In the genomic region with DNA sequence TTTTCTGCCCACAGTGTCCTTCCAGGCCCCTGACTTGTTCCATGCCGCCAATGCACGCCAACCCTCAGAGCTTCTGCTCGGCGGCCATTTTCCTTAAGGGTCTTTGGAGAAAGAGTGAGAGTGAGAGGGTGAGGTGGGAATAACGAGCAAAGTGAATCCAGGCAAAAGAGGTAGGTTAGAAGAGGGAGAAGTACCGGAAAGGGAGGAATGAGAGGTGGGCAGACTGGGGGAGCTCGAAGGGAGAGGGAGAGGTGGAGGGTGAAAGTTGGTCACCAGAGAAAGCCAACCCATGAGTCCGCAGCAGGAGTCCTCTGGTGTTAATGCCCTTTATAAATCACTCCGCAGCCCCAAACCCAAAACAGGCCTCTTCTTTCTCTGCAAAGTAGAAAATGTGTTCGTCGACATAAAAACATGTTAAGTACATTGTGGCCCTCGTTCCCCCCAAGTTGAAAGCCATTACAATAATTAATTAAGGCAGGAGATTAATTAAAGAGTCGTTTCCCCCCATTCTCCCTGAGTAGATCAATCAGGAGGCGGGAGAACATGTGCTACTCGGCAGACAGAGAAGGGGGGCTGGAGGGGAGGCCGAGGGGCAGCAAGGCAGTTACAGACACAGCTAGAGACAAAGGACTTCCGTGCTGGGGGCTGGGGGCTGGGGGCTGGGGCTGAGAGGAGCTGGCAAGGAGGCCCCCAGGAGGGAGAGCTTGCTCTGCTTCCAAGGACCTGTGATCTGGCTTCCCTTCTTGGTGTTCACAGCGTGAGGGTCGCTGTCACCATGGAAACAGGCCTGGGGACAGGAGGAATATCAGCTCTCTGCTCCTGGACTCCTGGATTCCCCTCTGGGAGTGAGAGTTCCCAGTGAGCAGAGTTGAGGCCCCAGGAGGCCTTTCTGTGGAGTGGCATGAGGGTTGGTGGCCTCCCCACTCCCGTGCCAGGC, we compare ENCODE assay signal across 21 cellular contexts. TPM values are rescaled to one million over a fixed set of nuclear protein-coding genes. Genes with fewer than 3 reads are reported as not detected.
DNase-seq lines count a peak whose midpoint lies in the region; ATAC-seq, FAIRE-seq and TF ChIP-seq lines count a peak whose summit lies in the region.
"Had no signal": no experiment of that assay in that cellular context is flagged by ENCODE, and none has a peak within 500 bp of the region (broad histone marks: within the 10 kb centered on the region; RNA-seq: fewer than 3 reads in every experiment).

No MANE protein-coding gene starts in this region.

- no peak for ATAC-seq in HG03045 (IDR thresholded peaks at IDR 0.05; ENCODE audit: unreplicated experiment)
- ATAC-seq: stimulated activated naive B cell treated with anti-CD40 and anti-IgM and Interleukin-4, amounts not matched to agents 10 μg/mL and 1 μg/mL and 100 μg/mL, for 72 hours had no signal

- DNase-seq in NCI-H1417 (lab: John Stamatoyannopoulos, UW): peak in 2 of 3 experiments; percentile 37 to 65
- DNase-seq in NCI-H1417 treated with DMSO at 0.1 percent for 48 hours (lab: John Stamatoyannopoulos, UW): no peak
- peak; percentile 27 for DNase-seq in NT2/D1 (ENCODE audit: low read depth, low spot score)
- DNase-seq in osteoblast (ENCODE audit: insufficient read length, low spot score, missing footprints): peak; percentile 61
- DNase-seq in G401 (ENCODE audit: low spot score): no peak
- DNase-seq in frontal cortex (ENCODE audit: low spot score in 2 of 2): no peak
- DNase-seq: effector CD8-positive, alpha-beta T cell; GM23248; NCI-H2029 treated with DMSO at 0.1 percent for 48 hours; NCI-H524 treated with DMSO at 0.1 percent for 48 hours; SIG-M5; stimulated activated naive B cell treated with anti-CD40 and anti-IgM and Interleukin-4, amounts not matched to agents 10 μg/mL and 1 μg/mL and 100 μg/mL, for 72 hours had no signal

- FAIRE-seq in frontal cortex (lab: Jason Lieb, UNC): no peak
- FAIRE-seq: A204.1, keratinocyte had no signal

- H3K9ac ChIP-seq in NT2/D1 (ENCODE audit: insufficient read length, low read depth): no peak overlapping the region
- peak overlapping the region; percentile 27; the same call in 1 of the 2 replicates for H3K9ac ChIP-seq in iPS-20b (ENCODE audit: low read depth, low read length)
- H3K9ac ChIP-seq: GM23248 had no signal

- H3K4me1 ChIP-seq in NT2/D1 (ENCODE audit: insufficient read depth, insufficient read length) (peaks cover 17% of the 10 kb centered on the region), iPS-20b (ENCODE audit: insufficient read depth, low read length) (peaks cover 7% of the 10 kb centered on the region; the same call in 1 of the 2 replicates), osteoblast (ENCODE audit: insufficient read depth, low read length) (no peaks in the 10 kb centered on the region)
- H3K4me1 ChIP-seq: adrenal gland, tibial nerve had no signal

- H3K36me3 ChIP-seq in NT2/D1 (ENCODE audit: insufficient read depth, insufficient read length, low read length): no peaks in the 10 kb centered on the region
- no peaks in the 10 kb centered on the region for H3K36me3 ChIP-seq in iPS-20b (ENCODE audit: insufficient read depth, low read depth, low read length)
- H3K36me3 ChIP-seq in osteoblast (ENCODE audit: insufficient read depth, low read length): no peaks in the 10 kb centered on the region
- H3K36me3 ChIP-seq: adrenal gland, neutrophil, tibial nerve had no signal

- in situ Hi-C loops in G401 (cut with HindIII; ENCODE audit: low sequenced_read_pairs): no loop called here

- H2AFZ ChIP-seq in osteoblast (ENCODE audit: low read length): no peak overlapping the region
- H2AFZ ChIP-seq: GM23248 had no signal

- H3K27ac ChIP-seq in iPS-20b (ENCODE audit: low read length) (no peak overlapping the region), osteoblast (ENCODE audit: low read depth, low read length) (no peak overlapping the region)
- H3K27ac ChIP-seq: adrenal gland, C4-2B, GM23248, HL-60, neutrophil, tibial nerve had no signal

- H3K9me3 ChIP-seq in NT2/D1 (ENCODE audit: insufficient read depth, low read length) (no peaks in the 10 kb centered on the region), iPS-20b (ENCODE audit: insufficient read depth, low read depth, low read length) (no peaks in the 10 kb centered on the region), osteoblast (ENCODE audit: low read depth, low read length) (no peaks in the 10 kb centered on the region)
- H3K9me3 ChIP-seq: adrenal gland, neutrophil, tibial nerve had no signal

- TF ChIP-seq CTCF in osteoblast (IDR thresholded peaks at IDR 0.05; ENCODE audit: extremely low read depth, low read depth, low read length): no peak

- no peak overlapping the region for H3K4me2 ChIP-seq in osteoblast (ENCODE audit: insufficient read depth, low read length)

- H3K27me3 ChIP-seq in NT2/D1 (ENCODE audit: insufficient read depth, insufficient read length) (no peaks in the 10 kb centered on the region), iPS-20b (ENCODE audit: insufficient read depth, low read length) (no peaks in the 10 kb centered on the region; the same call in 1 of the 2 replicates), osteoblast (ENCODE audit: insufficient read depth, low read length) (peaks cover 27% of the 10 kb centered on the region)
- H3K27me3 ChIP-seq: adrenal gland, tibial nerve had no signal

- H4K20me1 ChIP-seq in osteoblast (ENCODE audit: insufficient read depth, low read length): peaks cover 3% of the 10 kb centered on the region

- no peaks in the 10 kb centered on the region for H3K79me2 ChIP-seq in osteoblast (ENCODE audit: insufficient read depth, low read length)

- no peak overlapping the region for H3K4me3 ChIP-seq in NT2/D1 (ENCODE audit: insufficient read length, low read depth)
- H3K4me3 ChIP-seq in iPS-20b (ENCODE audit: low read length): no peak overlapping the region
- no peak overlapping the region for H3K4me3 ChIP-seq in osteoblast (ENCODE audit: insufficient read depth, low read length)
- H3K4me3 ChIP-seq: adrenal gland, GM23248, tibial nerve had no signal

RNA-seq across cellular contexts. Expression of a gene that starts 16.0 kb away (rescaled TPM):
- total RNA-seq in osteoblast (0.36 TPM in 1 of 2 replicates, not detected in the other), frontal cortex (13.9 TPM)
- total RNA-seq in G401 (2014; rRNA removed; shearing (Covaris generic)): 27.8 and 36.7 TPM in 2 replicates
- total RNA-seq: GM23248 had no signal

Comparison
In these comparisons a context has a peak if more than half of its experiments do, and no peak if none do; other contexts are left out.
1. DNase-seq: peak in NCI-H1417 (2 of 3), NT2/D1 (single experiment) and osteoblast (single experiment); none in NCI-H1417 treated with DMSO at 0.1 percent for 48 hours (single experiment), G401 (single experiment) and frontal cortex (0 of 2).
2. RNA of a gene that starts 16.0 kb away (total RNA-seq): 27.8 to 36.7 TPM in G401 and 13.9 TPM in frontal cortex (single experiment); 0.36 TPM in osteoblast; every median in the first group is over 10 times any median in the second.